15 cellular contexts compared by ENCODE assay signal in genomic region chr7:47451851-47452205, GRCh38.
DNase-seq lines count a peak whose midpoint lies in the region; ATAC-seq, FAIRE-seq and TF ChIP-seq lines count a peak whose summit lies in the region.
"Had no signal": no experiment of that assay in that cellular context is flagged by ENCODE, and none has a peak within 500 bp of the region (broad histone marks: within the 10 kb centered on the region; RNA-seq: fewer than 3 reads in every experiment).

No MANE protein-coding gene starts in this region.

- H3K9me3 ChIP-seq in right atrium auricular region (no peaks in the 10 kb centered on the region), pancreas (no peaks in the 10 kb centered on the region)

- no peak for TF ChIP-seq CTCF in right atrium auricular region (IDR thresholded peaks at IDR 0.05)
- TF ChIP-seq CTCF in fibroblast of the aortic adventitia (IDR thresholded peaks at IDR 0.05; ENCODE audit: insufficient read depth, low read length), result no peak
- no peak for TF ChIP-seq CTCF in pancreas (IDR thresholded peaks at IDR 0.05)

- intact Hi-C loops in Right ventricle myocardium inferior (cut with DNase I) (no loop called here), pancreas (cut with DNase I) (no loop called here)

- peak overlapping the region; percentile 83 to 87 for H3K27ac ChIP-seq in right atrium auricular region
- peak overlapping the region in 3 of 4 donors; percentile 92 to 97 (median 94) for H3K27ac ChIP-seq in pancreas

- 28 to 34% methylated on average over 3 of the region's 3 CpGs for WGBS in pancreas, 2 donors

- no peak for ATAC-seq in Right ventricle myocardium inferior
- peak in 1 of 4 donors; percentile 4 for ATAC-seq in pancreas
- ATAC-seq in HG03175 (IDR thresholded peaks at IDR 0.05; ENCODE audit: unreplicated experiment), result no peak
- ATAC-seq: activated T-cell treated with anti-CD3 and anti-CD28 coated beads, Interleukin-2, amount 50 U/mL, for 4 hours had no signal

- DNase-seq in right atrium auricular region (ENCODE audit: low spot score) (no peak), Right ventricle myocardium inferior (ENCODE audit: missing footprints) (no peak), fibroblast of the aortic adventitia (ENCODE audit: low read depth) (peak; percentile 52), pancreas (no peak), midbrain (lab: John Stamatoyannopoulos, UW) (no peak)
- DNase-seq in activated CD4-positive, CD25-positive, alpha-beta regulatory T cell treated with anti-CD3 and anti-CD28 coated beads, Interleukin-2, amount 50 U/mL, for 72 hours, result no peak
- DNase-seq in activated CD8-positive, alpha-beta memory T cell treated with anti-CD3 and anti-CD28 coated beads, Interleukin-2, amount 50 U/mL, for 4 hours, result no peak
- DNase-seq: activated CD4-positive, alpha-beta T cell treated with anti-CD3 and anti-CD28 coated beads for 1 hour; activated T-cell treated with anti-CD3 and anti-CD28 coated beads, Interleukin-2, amount 50 U/mL, for 4 hours; aorta; endodermal cell; mesendoderm; retina had no signal

- no peak for FAIRE-seq in pancreas (lab: Jason Lieb, UNC)
- FAIRE-seq: D721Med had no signal

- H3K4me1 ChIP-seq in right atrium auricular region, result peaks cover 0 to 40% of the 10 kb centered on the region in 2 donors
- H3K4me1 ChIP-seq in pancreas, result peaks cover 33 to 51% (median 39%) of the 10 kb centered on the region in 3 donors

- no peak overlapping the region for H3K4me3 ChIP-seq in right atrium auricular region
- H3K4me3 ChIP-seq in fibroblast of the aortic adventitia (ENCODE audit: low read depth, low read length), result no peak overlapping the region
- peak overlapping the region in 3 of 4 donors; percentile 34 to 60 (median 46) for H3K4me3 ChIP-seq in pancreas

- H3K27me3 ChIP-seq in right atrium auricular region (no peaks in the 10 kb centered on the region), pancreas (no peaks in the 10 kb centered on the region)

- H3K36me3 ChIP-seq in right atrium auricular region, result no peaks in the 10 kb centered on the region
- H3K36me3 ChIP-seq in pancreas, result peaks cover 0 to 3% (median 0%) of the 10 kb centered on the region in 3 donors

Comparison
In these comparisons a context has a peak if more than half of its experiments do, and no peak if none do; other contexts are left out.
1. H3K4me3 ChIP-seq: peak in pancreas (3 of 4); none in right atrium auricular region (0 of 2) and fibroblast of the aortic adventitia (single experiment).